Comparison of ENCODE assay signal across 1 cellular context in genomic region chr21:31660134-31660565, GRCh38.
TF ChIP-seq lines count a peak whose summit lies in the region.

No MANE protein-coding gene starts in this region.

TF ChIP-seq in GM23338, 12 proteins besides CTCF, POLR2A, EP300 and RAD21 (continued from another document):
- TF ChIP-seq ZNF462 (CRISPR knock-in tag; IDR thresholded peaks at IDR 0.05) (no peak), REST (IDR thresholded peaks at IDR 0.05; ENCODE audit: unreplicated experiment) (no peak), JUNB (IDR thresholded peaks at IDR 0.05; ENCODE audit: unreplicated experiment) (no peak)
